27 cellular contexts compared by ENCODE assay signal in genomic region chr4:80926891-80927290, GRCh38.
"Had no signal": no experiment of that assay in that cellular context is flagged by ENCODE, and none has a peak within 500 bp of the region (broad histone marks: within the 10 kb centered on the region; RNA-seq: fewer than 3 reads in every experiment).

No MANE protein-coding gene starts in this region.

- H3K9me3 ChIP-seq: esophagus squamous epithelium, gastroesophageal sphincter, suprapubic skin, tibial artery had no signal

- H2AFZ ChIP-seq: hepatocyte had no signal

- H3K36me3 ChIP-seq: esophagus squamous epithelium, gastroesophageal sphincter, suprapubic skin, tibial artery, WERI-Rb-1 had no signal

- H3K9me3 Mint-ChIP-seq: activated T-cell treated with anti-CD3 and anti-CD28 coated beads, Interleukin-2, amount 50 U/mL, for 24 hours; nephron; stimulated activated naive B cell treated with anti-CD40 and anti-IgM and Interleukin-4, amounts not matched to agents 10 μg/mL and 1 μg/mL and 100 μg/mL, for 72 hours had no signal

- H3K4me3 ChIP-seq: esophagus squamous epithelium, gastroesophageal sphincter, hepatocyte, suprapubic skin, tibial artery had no signal

- H3K27me3 Mint-ChIP-seq: activated T-cell treated with anti-CD3 and anti-CD28 coated beads, Interleukin-2, amount 50 U/mL, for 24 hours; stimulated activated naive B cell treated with anti-CD40 and anti-IgM and Interleukin-4, amounts not matched to agents 10 μg/mL and 1 μg/mL and 100 μg/mL, for 72 hours had no signal

- H3K27ac ChIP-seq: epithelial cell of prostate, esophagus squamous epithelium, gastroesophageal sphincter, hepatocyte, suprapubic skin, tibial artery, WERI-Rb-1 had no signal

- H3K36me3 Mint-ChIP-seq: stimulated activated naive B cell treated with anti-CD40 and anti-IgM and Interleukin-4, amounts not matched to agents 10 μg/mL and 1 μg/mL and 100 μg/mL, for 72 hours had no signal

- ATAC-seq: activated CD4-positive, CD25-positive, alpha-beta regulatory T cell treated with anti-CD3 and anti-CD28 coated beads, Interleukin-2, amount 50 U/mL, for 24 hours; gastroesophageal sphincter; left cardiac atrium; left ventricle myocardium superior; right cardiac atrium; stimulated activated naive B cell treated with anti-CD40 and anti-IgM and Interleukin-4, amounts not matched to agents 10 μg/mL and 1 μg/mL and 100 μg/mL, for 72 hours had no signal

- H3K4me1 ChIP-seq: esophagus squamous epithelium, gastroesophageal sphincter, suprapubic skin, tibial artery had no signal

- DNase-seq: activated CD4-positive, alpha-beta T cell treated with anti-CD3 and anti-CD28 coated beads for 48 hours; activated CD4-positive, alpha-beta T cell treated with anti-CD3 and anti-CD28 coated beads, Interleukin-2, amount 50 U/mL, for 48 hours; activated CD8-positive, alpha-beta memory T cell treated with anti-CD3 and anti-CD28 coated beads, Interleukin-2, amount 50 U/mL, for 4 hours; activated gamma-delta T cell treated with Interleukin-2 at 50 U/mL for 16 hours; activated naive CD4-positive, alpha-beta T cell treated with anti-CD3 and anti-CD28 coated beads, Interleukin-2, amount 50 U/mL, for 16 hours; activated T-cell treated with anti-CD3 and anti-CD28 coated beads, Interleukin-2, amount 50 U/mL, for 24 hours; amygdala; dermis blood vessel endothelial cell; effector CD4-positive, alpha-beta T cell; esophagus squamous epithelium; islet precursor cell; left cardiac atrium; left ventricle myocardium superior; posterior cingulate gyrus; right cardiac atrium; stimulated activated CD4-positive, alpha-beta T cell treated with anti-CD3 and anti-CD28 coated beads, Interleukin-15, amount 100 ng/mL, for 24 hours; stimulated activated CD4-positive, alpha-beta T cell treated with anti-CD3 and anti-CD28 coated beads, Interleukin-2, amount 100 ng/mL, for 24 hours; stimulated activated naive B cell treated with anti-CD40 and anti-IgM and Interleukin-4, amounts not matched to agents 10 μg/mL and 1 μg/mL and 100 μg/mL, for 72 hours; T1000; tibial artery; WERI-Rb-1 had no signal

- H3K27ac Mint-ChIP-seq: activated T-cell treated with anti-CD3 and anti-CD28 coated beads, Interleukin-2, amount 50 U/mL, for 24 hours; nephron; stimulated activated naive B cell treated with anti-CD40 and anti-IgM and Interleukin-4, amounts not matched to agents 10 μg/mL and 1 μg/mL and 100 μg/mL, for 72 hours had no signal

- H3K4me1 Mint-ChIP-seq: stimulated activated naive B cell treated with anti-CD40 and anti-IgM and Interleukin-4, amounts not matched to agents 10 μg/mL and 1 μg/mL and 100 μg/mL, for 72 hours had no signal

- H3K4me2 ChIP-seq: hepatocyte had no signal

- H3K79me2 ChIP-seq: hepatocyte had no signal

- H3K4me3 Mint-ChIP-seq: activated T-cell treated with anti-CD3 and anti-CD28 coated beads, Interleukin-2, amount 50 U/mL, for 24 hours; nephron; stimulated activated naive B cell treated with anti-CD40 and anti-IgM and Interleukin-4, amounts not matched to agents 10 μg/mL and 1 μg/mL and 100 μg/mL, for 72 hours had no signal

- H3K27me3 ChIP-seq: esophagus squamous epithelium, gastroesophageal sphincter, hepatocyte, suprapubic skin, tibial artery had no signal
